Comparison of ENCODE assay signal across 15 cellular contexts in the genomic region with DNA sequence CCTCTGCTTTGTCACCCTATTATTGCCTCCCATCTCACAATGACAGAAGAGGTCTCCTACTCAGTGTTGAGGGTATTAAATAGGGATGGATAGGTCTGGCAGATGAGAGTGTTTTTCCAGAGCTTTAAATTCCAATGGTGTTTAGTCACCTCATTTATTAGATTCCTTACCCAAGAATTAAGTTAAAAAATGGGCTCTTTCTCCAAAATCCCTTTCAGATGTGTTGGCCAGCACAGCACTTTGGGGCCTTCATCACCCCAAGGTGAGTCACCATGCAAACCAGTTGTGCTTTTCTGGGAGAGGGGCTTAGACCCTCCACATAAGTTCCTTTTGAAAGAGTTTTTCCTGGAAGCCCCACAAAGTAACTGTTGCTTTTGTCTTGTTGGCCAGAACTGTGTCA.
DNase-seq lines count a peak whose midpoint lies in the region; ATAC-seq and TF ChIP-seq lines count a peak whose summit lies in the region.
"Had no signal": no experiment of that assay in that cellular context is flagged by ENCODE, and none has a peak within 500 bp of the region (broad histone marks: within the 10 kb centered on the region; RNA-seq: fewer than 3 reads in every experiment).

No MANE protein-coding gene starts in this region.

- ATAC-seq in PC-3 (peak; percentile 93), GM21576 (IDR thresholded peaks at IDR 0.05; ENCODE audit: unreplicated experiment) (no peak)
- ATAC-seq: activated CD8-positive, alpha-beta T cell treated with anti-CD3 and anti-CD28 coated beads, Interleukin-2, amount 10 ng/mL, durations not matched to agents 7 days and 5 days; pancreas had no signal

- no peak overlapping the region for H3K4me3 Mint-ChIP-seq in activated T-helper 1 cell treated with anti-CD3 and anti-CD28 coated beads, Interleukin-12 subunit alpha, Interleukin-12 subunit beta, Interleukin-2, Interleukin-4 antibody, amounts not matched to agents 30 ng/mL and 10 ng/mL and 1 ng/mL, durations not matched to agents 14 hours and 24 hours and 36 hours
- H3K4me3 Mint-ChIP-seq: activated CD8-positive, alpha-beta T cell treated with anti-CD3 and anti-CD28 coated beads, Interleukin-2, amount 10 ng/mL, durations not matched to agents 7 days and 5 days; CD4-positive, CD25-positive, alpha-beta regulatory T cell had no signal

- H4K20me1 ChIP-seq in PC-3 (ENCODE audit: low read length), result no peaks in the 10 kb centered on the region

- H2AFZ ChIP-seq in PC-3 (ENCODE audit: low read length), result no peak overlapping the region

- H3K27me3 ChIP-seq in PC-3 (ENCODE audit: low read length) (no peaks in the 10 kb centered on the region), right atrium auricular region (no peaks in the 10 kb centered on the region)
- H3K27me3 ChIP-seq: pancreas had no signal

- no TSS peak for BruUV-seq in PC-3 (replicated peaks; lab: Mats Ljungman, UMichigan)

- H3K27ac Mint-ChIP-seq in activated T-helper 1 cell treated with anti-CD3 and anti-CD28 coated beads, Interleukin-12 subunit alpha, Interleukin-12 subunit beta, Interleukin-2, Interleukin-4 antibody, amounts not matched to agents 30 ng/mL and 10 ng/mL and 1 ng/mL, durations not matched to agents 14 hours and 24 hours and 36 hours, result no peak overlapping the region
- H3K27ac Mint-ChIP-seq: activated CD8-positive, alpha-beta T cell treated with anti-CD3 and anti-CD28 coated beads, Interleukin-2, amount 10 ng/mL, durations not matched to agents 7 days and 5 days; CD4-positive, CD25-positive, alpha-beta regulatory T cell had no signal

- no peaks in the 10 kb centered on the region for H3K9me3 ChIP-seq in PC-3 (ENCODE audit: low read length)
- H3K9me3 ChIP-seq in mesodermal cell (ENCODE audit: control insufficient read depth, low read length), result peaks cover 5% of the 10 kb centered on the region
- peaks cover 0 to 7% of the 10 kb centered on the region in 2 donors for H3K9me3 ChIP-seq in right atrium auricular region
- H3K9me3 ChIP-seq: pancreas had no signal

- POLR2A ChIA-PET in PC-3 (lab: Charles Lee; ENCODE audit: unreplicated experiment), result interaction anchor here (0.6 to 0.7 kb wide), 2 partner anchors 53 to 311 kb away, joined by 3 to 6 read pairs; no protein-coding TSS in a partner anchor

- H3K4me1 Mint-ChIP-seq in activated T-helper 1 cell treated with anti-CD3 and anti-CD28 coated beads, Interleukin-12 subunit alpha, Interleukin-12 subunit beta, Interleukin-2, Interleukin-4 antibody, amounts not matched to agents 30 ng/mL and 10 ng/mL and 1 ng/mL, durations not matched to agents 14 hours and 24 hours and 36 hours (ENCODE audit: low read depth), result peaks cover 7% of the 10 kb centered on the region

- no peak overlapping the region for H3K9ac ChIP-seq in PC-3 (ENCODE audit: low read length)

- H3K9me2 ChIP-seq in PC-3 (replicated peaks; ENCODE audit: low read length), result no peaks in the 10 kb centered on the region

- no peak overlapping the region for H3K4me3 ChIP-seq in PC-3 (ENCODE audit: low read length)
- H3K4me3 ChIP-seq in mesodermal cell (ENCODE audit: extremely low read depth, insufficient read depth, low read length, poor library complexity, severe bottlenecking), result no peak overlapping the region
- H3K4me3 ChIP-seq in right atrium auricular region, result no peak overlapping the region
- H3K4me3 ChIP-seq: lung, pancreas had no signal

- peak overlapping the region; percentile 69 for H3K4me2 ChIP-seq in PC-3 (ENCODE audit: low read length)

- no peak overlapping the region for H3K27ac ChIP-seq in PC-3 (ENCODE audit: low read length)
- H3K27ac ChIP-seq in mesodermal cell (ENCODE audit: low read depth, low read length, severe bottlenecking), result peak overlapping the region; percentile 95
- no peak overlapping the region for H3K27ac ChIP-seq in right atrium auricular region
- H3K27ac ChIP-seq: pancreas had no signal

- H3F3A ChIP-seq in PC-3 (ENCODE audit: low read length, unreplicated experiment), result no peaks in the 10 kb centered on the region

- H3K36me3 ChIP-seq in PC-3 (ENCODE audit: low read depth, low read length) (no peaks in the 10 kb centered on the region), mesodermal cell (ENCODE audit: control insufficient read depth, insufficient read depth, low read length) (no peaks in the 10 kb centered on the region), right atrium auricular region (no peaks in the 10 kb centered on the region)
- H3K36me3 ChIP-seq: pancreas had no signal

- H3K36me3 Mint-ChIP-seq in activated T-helper 1 cell treated with anti-CD3 and anti-CD28 coated beads, Interleukin-12 subunit alpha, Interleukin-12 subunit beta, Interleukin-2, Interleukin-4 antibody, amounts not matched to agents 30 ng/mL and 10 ng/mL and 1 ng/mL, durations not matched to agents 14 hours and 24 hours and 36 hours (ENCODE audit: low read depth), result no peaks in the 10 kb centered on the region
- H3K36me3 Mint-ChIP-seq: CD4-positive, CD25-positive, alpha-beta regulatory T cell had no signal

- intact Hi-C loops in PC-3 (cut with micrococcal nuclease), result no loop called here
- intact Hi-C loops in activated T-helper 1 cell treated with anti-CD3 and anti-CD28 coated beads, Interleukin-12 subunit alpha, Interleukin-12 subunit beta, Interleukin-2, Interleukin-4 antibody, amounts not matched to agents 30 ng/mL and 10 ng/mL and 1 ng/mL, durations not matched to agents 14 hours and 24 hours and 36 hours (cut with micrococcal nuclease), result no loop called here

- TF ChIP-seq CTCF in PC-3 (conservative IDR thresholded peaks at IDR 0.05; ENCODE audit: low read depth, low read length) (no peak), right atrium auricular region (IDR thresholded peaks at IDR 0.05) (no peak)

- CTCF ChIA-PET in PC-3 (lab: Charles Lee), result no interaction called here

- H3K79me2 ChIP-seq in PC-3 (ENCODE audit: low read length), result no peaks in the 10 kb centered on the region

- DNase-seq in COLO829 (ENCODE audit: low spot score), result peak; percentile 44
- peak; percentile 80 for DNase-seq in PC-3
- peak; percentile 20 for DNase-seq in dedifferentiated amniotic fluid mesenchymal stem cell (ENCODE audit: extremely low spot score)
- DNase-seq in right atrium auricular region (ENCODE audit: low spot score), result no peak
- DNase-seq in hippocampal formation (lab: John Stamatoyannopoulos, UW), result no peak
- DNase-seq in activated T-helper 1 cell treated with anti-CD3 and anti-CD28 coated beads, Interleukin-12 subunit alpha, Interleukin-12 subunit beta, Interleukin-2, Interleukin-4 antibody, amounts not matched to agents 30 ng/mL and 10 ng/mL and 1 ng/mL, durations not matched to agents 14 hours and 24 hours and 36 hours (ENCODE audit: low spot score), result no peak
- DNase-seq: activated CD8-positive, alpha-beta T cell treated with anti-CD3 and anti-CD28 coated beads, Interleukin-2, amount 10 ng/mL, durations not matched to agents 7 days and 5 days; activated naive CD4-positive, alpha-beta T cell treated with Interleukin-2 at 50 U/mL for 16 hours; CD4-positive, CD25-positive, alpha-beta regulatory T cell; NCI-H2029 treated with DMSO at 0.1 percent for 48 hours; pancreas; stimulated activated naive CD4-positive, alpha-beta T cell had no signal

- peaks cover 10% of the 10 kb centered on the region for H3K27me3 Mint-ChIP-seq in activated T-helper 1 cell treated with anti-CD3 and anti-CD28 coated beads, Interleukin-12 subunit alpha, Interleukin-12 subunit beta, Interleukin-2, Interleukin-4 antibody, amounts not matched to agents 30 ng/mL and 10 ng/mL and 1 ng/mL, durations not matched to agents 14 hours and 24 hours and 36 hours (ENCODE audit: insufficient read depth)

- H3K9me3 Mint-ChIP-seq in activated T-helper 1 cell treated with anti-CD3 and anti-CD28 coated beads, Interleukin-12 subunit alpha, Interleukin-12 subunit beta, Interleukin-2, Interleukin-4 antibody, amounts not matched to agents 30 ng/mL and 10 ng/mL and 1 ng/mL, durations not matched to agents 14 hours and 24 hours and 36 hours, result peaks cover 6% of the 10 kb centered on the region

- H3K4me1 ChIP-seq in PC-3 (ENCODE audit: insufficient read depth, low read length) (peaks cover 28% of the 10 kb centered on the region), mesodermal cell (ENCODE audit: control insufficient read depth, insufficient read depth, low read length, poor library complexity, severe bottlenecking) (no peaks in the 10 kb centered on the region), right atrium auricular region (no peaks in the 10 kb centered on the region)
- H3K4me1 ChIP-seq: pancreas had no signal

Comparison
In these comparisons a context has a peak if more than half of its experiments do, and no peak if none do; other contexts are left out.
1. DNase-seq: peak in COLO829 (single experiment), PC-3 (single experiment) and dedifferentiated amniotic fluid mesenchymal stem cell (single experiment); none in right atrium auricular region (single experiment), hippocampal formation (0 of 2) and activated T-helper 1 cell treated with anti-CD3 and anti-CD28 coated beads, Interleukin-12 subunit alpha, Interleukin-12 subunit beta, Interleukin-2, Interleukin-4 antibody, amounts not matched to agents 30 ng/mL and 10 ng/mL and 1 ng/mL, durations not matched to agents 14 hours and 24 hours and 36 hours (single experiment).